Comparison of ENCODE assay signal across 9 cellular contexts in genomic region chr16:8863594-8864424, GRCh38. TPM values are rescaled to one million over a fixed set of nuclear protein-coding genes. Genes with fewer than 3 reads are reported as not detected.
A peak's percentile ranks its signal among the peaks of the same experiment; 100 is the strongest.
DNase-seq lines count a peak whose midpoint lies in the region; FAIRE-seq and TF ChIP-seq lines count a peak whose summit lies in the region.
"Had no signal": no experiment of that assay in that cellular context is flagged by ENCODE, and none has a peak within 500 bp of the region (broad histone marks: within the 10 kb centered on the region; RNA-seq: fewer than 3 reads in every experiment).

No MANE protein-coding gene starts in this region.

- FAIRE-seq in GM12891 (lab: Jason Lieb, UNC) (peak; percentile 69), frontal cortex (lab: Jason Lieb, UNC) (no peak)

- no peak; the same call in 1 of the 2 replicates for TF ChIP-seq POLR2A in GM12891 (IDR thresholded peaks at IDR 0.05; ENCODE audit: low read depth, low read length)
- no peak for TF ChIP-seq POLR2A in Peyer's patch (IDR thresholded peaks at IDR 0.05)

- DNase-seq in GM12891 (ENCODE audit: insufficient read length, low spot score) (no peak), Peyer's patch (peak in 2 of 3 donors; percentile 73 to 85), frontal cortex (ENCODE audit: low spot score in 2 of 2) (peak; percentile 56 to 74), posterior cingulate gyrus (peak; percentile 77 to 99 (median 88)), dedifferentiated amniotic fluid mesenchymal stem cell (ENCODE audit: extremely low spot score) (no peak), NCI-H1694 (lab: John Stamatoyannopoulos, UW) (no peak)
- DNase-seq in stimulated activated CD4-positive, alpha-beta T cell treated with anti-CD3 and anti-CD28 coated beads, Interleukin-4, amount 100 ng/mL, for 1 hour = no peak
- DNase-seq in activated effector memory CD4-positive, alpha-beta T cell treated with Interleukin-2 at 50 U/mL for 16 hours = no peak

- H3K27me3 ChIP-seq in Peyer's patch = no peaks in the 10 kb centered on the region

- intact Hi-C loops in posterior cingulate gyrus (cut with DNase I) = loop anchor here (5.0 kb wide), 1 partner anchor 67 kb away; the partner anchor contains the start of genes PMM2 and TMEM186

- H3K4me1 ChIP-seq in Peyer's patch = peaks cover 3 to 62% (median 9%) of the 10 kb centered on the region in 4 donors

- peak in 3 of 6 experiments; percentile 26 to 37 (median 26) for TF ChIP-seq CTCF in Peyer's patch (IDR thresholded peaks at IDR 0.05)

- H3K36me3 ChIP-seq in Peyer's patch = peaks cover 0 to 5% (median 0%) of the 10 kb centered on the region in 3 donors

- H3K4me3 ChIP-seq in Peyer's patch = no peak overlapping the region

- H3K9me3 ChIP-seq in Peyer's patch = no peaks in the 10 kb centered on the region

- peak overlapping the region in 3 of 4 donors; percentile 5 to 74 (median 71) for H3K27ac ChIP-seq in Peyer's patch

TF ChIP-seq in GM12891, 5 proteins besides CTCF, POLR2A, EP300 and RAD21:
- peak; percentile 50; the same call in 1 of the 2 replicates for TF ChIP-seq POLR2AphosphoS5 (IDR thresholded peaks at IDR 0.05; ENCODE audit: low read depth, low read length)
- TF ChIP-seq PAX5 (IDR thresholded peaks at IDR 0.05; ENCODE audit: insufficient read depth, low read length, severe bottlenecking) = no peak
- TF ChIP-seq SPI1 (IDR thresholded peaks at IDR 0.05; ENCODE audit: low read depth, low read length) = no peak

RNA-seq across cellular contexts. Expression of gene CARHSP1, which starts 5.0 kb away (rescaled TPM):
- polyA plus RNA-seq in GM12891 (2012; ENCODE audit: low read depth, missing spikeins) = 68.1 TPM
- 100 to 1,000 TPM in 1 of 4 donors, 10 to 100 TPM in 3; 35.4 to 102 (median 52.4) TPM for total RNA-seq in Peyer's patch
- 141 TPM for total RNA-seq in frontal cortex

RNA-seq across cellular contexts. Expression of gene LITAFD, which starts 18.3 kb away (rescaled TPM):
- polyA plus RNA-seq in GM12891 (2012; ENCODE audit: low read depth, missing spikeins) = 0.09 TPM
- total RNA-seq in Peyer's patch (not detected), frontal cortex (not detected)
- polyA plus RNA-seq: neural cell had no signal

Comparison
In these comparisons a context has a peak if more than half of its experiments do, and no peak if none do; other contexts are left out.
1. DNase-seq: peak in Peyer's patch (2 of 3), frontal cortex (2 of 2) and posterior cingulate gyrus (10 of 10); none in GM12891 (single experiment), dedifferentiated amniotic fluid mesenchymal stem cell (single experiment), NCI-H1694 (single experiment), stimulated activated CD4-positive, alpha-beta T cell treated with anti-CD3 and anti-CD28 coated beads, Interleukin-4, amount 100 ng/mL, for 1 hour (single experiment) and activated effector memory CD4-positive, alpha-beta T cell treated with Interleukin-2 at 50 U/mL for 16 hours (single experiment).